ENCODE assay signal across 8 cellular contexts in genomic region chr11:34050967-34051348, GRCh38. TPM values are rescaled to one million over a fixed set of nuclear protein-coding genes. Genes with fewer than 3 reads are reported as not detected.
DNase-seq lines count a peak whose midpoint lies in the region; ATAC-seq and TF ChIP-seq lines count a peak whose summit lies in the region.

No MANE protein-coding gene starts in this region.

- no peak for TF ChIP-seq POLR2A in prostate gland (IDR thresholded peaks at IDR 0.05)

- H3K36me3 ChIP-seq in ACC112 (ENCODE audit: insufficient read depth, low read length) (peaks cover 8% of the 10 kb centered on the region), HAP-1 (replicated peaks) (peaks cover 35% of the 10 kb centered on the region), prostate gland (no peaks in the 10 kb centered on the region)

- H3K36me3 Mint-ChIP-seq in T-helper 17 cell (ENCODE audit: low read depth), result peaks cover 2% of the 10 kb centered on the region

- peaks cover 23% of the 10 kb centered on the region for H3K4me1 Mint-ChIP-seq in T-helper 17 cell

- no peaks in the 10 kb centered on the region for H3K27me3 Mint-ChIP-seq in T-helper 17 cell

- in situ Hi-C loops in HAP-1 (cut with MboI; ENCODE audit: low sequenced_read_pairs), result no loop called here

- H3K4me1 ChIP-seq in ACC112 (ENCODE audit: control insufficient read depth, insufficient read depth, low read length, unreplicated experiment), result peaks cover 19% of the 10 kb centered on the region
- peaks cover 20% of the 10 kb centered on the region for H3K4me1 ChIP-seq in HAP-1
- H3K4me1 ChIP-seq in foreskin keratinocyte, result peaks cover 3% of the 10 kb centered on the region
- H3K4me1 ChIP-seq in prostate gland (replicated peaks), result peaks cover 5% of the 10 kb centered on the region

- no peak for DNase-seq in HAP-1 (ENCODE audit: low spot score in 2 of 2)
- DNase-seq in T-helper 17 cell, result no peak
- DNase-seq in foreskin keratinocyte, result peak in 1 of 2 donors; percentile 9
- DNase-seq in prostate gland (ENCODE audit: low spot score), result no peak
- DNase-seq in OCI-M1 (lab: John Stamatoyannopoulos, UW), result no peak
- no peak for DNase-seq in 8988T
- no peak for DNase-seq in NK-92 (lab: John Stamatoyannopoulos, UW; ENCODE audit: unreplicated experiment)

- H3K4me3 ChIP-seq in ACC112 (ENCODE audit: low read depth, low read length) (peak overlapping the region; percentile 91), HAP-1 (peak overlapping the region; percentile 92), prostate gland (peak overlapping the region; percentile 94 to 97)

- no peaks in the 10 kb centered on the region for H3K27me3 ChIP-seq in ACC112 (ENCODE audit: insufficient read depth, low read length)
- H3K27me3 ChIP-seq in HAP-1 (ENCODE audit: low read depth), result no peaks in the 10 kb centered on the region
- H3K27me3 ChIP-seq in foreskin keratinocyte, result no peaks in the 10 kb centered on the region
- H3K27me3 ChIP-seq in prostate gland (replicated peaks; ENCODE audit: insufficient read depth), result no peaks in the 10 kb centered on the region

- peak; percentile 0 for ATAC-seq in T-helper 17 cell
- no peak for ATAC-seq in foreskin keratinocyte

- H3K27ac ChIP-seq in ACC112 (ENCODE audit: low read depth, low read length) (peak overlapping the region; percentile 98), foreskin keratinocyte (peak overlapping the region; percentile 100), prostate gland (peak overlapping the region; percentile 97 to 98)

- intact Hi-C loops in prostate gland (cut with DNase I), result loop anchor here (5.0 kb wide), 1 partner anchor 306 kb away; the partner anchor contains the start of gene ABTB2

- 1% methylated on average over 11 of the region's 11 CpGs for WGBS in prostate gland

- H2AFZ ChIP-seq in ACC112 (ENCODE audit: low read length, unreplicated experiment), result peak overlapping the region; percentile 49

- H3K27ac Mint-ChIP-seq in T-helper 17 cell, result peak overlapping the region; percentile 97

- peak overlapping the region; percentile 97 for H3K4me3 Mint-ChIP-seq in T-helper 17 cell

- no peak for TF ChIP-seq CTCF in foreskin keratinocyte (conservative IDR thresholded peaks at IDR 0.05)
- no peak for TF ChIP-seq CTCF in prostate gland (IDR thresholded peaks at IDR 0.05)

- H3K9me3 ChIP-seq in HAP-1 (no peaks in the 10 kb centered on the region), T-helper 17 cell (ENCODE audit: control insufficient read depth, low read length, poor library complexity, severe bottlenecking) (no peaks in the 10 kb centered on the region), prostate gland (no peaks in the 10 kb centered on the region)

- H3K79me2 ChIP-seq in ACC112 (ENCODE audit: control insufficient read depth, insufficient read depth, low read length, unreplicated experiment), result peaks cover 40% of the 10 kb centered on the region

RNA-seq across cellular contexts. Expression of gene CAPRIN1, which starts 0.6 kb away (rescaled TPM):
- total RNA-seq in T-helper 17 cell, result 100 to 1,000 TPM; 109 to 120 TPM
- total RNA-seq in foreskin keratinocyte, result 218 and 229 TPM in 2 replicates
- polyA plus RNA-seq in foreskin keratinocyte, result 87.0 and 105 TPM in 2 replicates
- 100 to 1,000 TPM; 145 to 199 TPM for total RNA-seq in prostate gland

RNA-seq across cellular contexts. Expression of gene NAT10, which starts 54.5 kb away (rescaled TPM):
- total RNA-seq in T-helper 17 cell (10 to 100 TPM; 53.0 to 59.1 TPM), foreskin keratinocyte (50.5 and 58.7 TPM in 2 replicates), prostate gland (10 to 100 TPM; 21.9 to 34.7 TPM)
- 31.9 and 39.2 TPM in 2 replicates for polyA plus RNA-seq in foreskin keratinocyte
